In the genomic region with DNA sequence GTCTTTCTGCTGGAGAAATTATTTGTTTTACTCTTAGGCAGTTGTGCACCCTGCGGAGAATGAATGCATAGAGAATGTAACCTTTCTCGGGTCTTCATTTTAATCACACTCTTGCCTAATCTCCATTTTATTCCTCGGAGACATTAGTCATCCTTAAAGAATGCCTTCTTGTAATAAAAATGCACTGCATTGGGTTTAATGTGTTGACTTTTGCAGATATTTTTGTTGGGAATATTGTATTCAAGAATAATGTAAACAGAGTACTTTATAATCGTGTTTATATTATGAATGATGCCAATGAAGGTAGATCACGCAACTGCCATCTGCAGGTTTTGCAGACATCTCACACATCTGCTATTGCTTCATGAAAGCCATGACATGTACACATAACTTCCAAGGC, we compare ENCODE assay signal across 15 cellular contexts.
A peak's percentile ranks its signal among the peaks of the same experiment; 100 is the strongest.
DNase-seq lines count a peak whose midpoint lies in the region; ATAC-seq and TF ChIP-seq lines count a peak whose summit lies in the region.
"Had no signal": no experiment of that assay in that cellular context is flagged by ENCODE, and none has a peak within 500 bp of the region (broad histone marks: within the 10 kb centered on the region; RNA-seq: fewer than 3 reads in every experiment).

No MANE protein-coding gene starts in this region.

- ATAC-seq in HG03280 (IDR thresholded peaks at IDR 0.05; ENCODE audit: unreplicated experiment) = no peak
- ATAC-seq: upper lobe of right lung had no signal

- DNase-seq in Caki2 (ENCODE audit: low read depth) = peak; percentile 71
- DNase-seq in LHCN-M2 (ENCODE audit: low read depth) = peak; percentile 70
- DNase-seq in RWPE1 (ENCODE audit: low spot score) = peak; percentile 62
- peak; percentile 2 for DNase-seq in fibroblast of villous mesenchyme (ENCODE audit: low read depth)
- DNase-seq in T-helper 2 cell = no peak
- no peak for DNase-seq in dermis blood vessel endothelial cell
- no peak for DNase-seq in OCI-M2 (lab: John Stamatoyannopoulos, UW; ENCODE audit: unreplicated experiment)
- DNase-seq: activated CD4-positive, alpha-beta T cell treated with anti-CD3 and anti-CD28 coated beads for 48 hours; aorta; kidney glomerular epithelial cell; NCI-H1694; stimulated activated CD4-positive, alpha-beta T cell treated with anti-CD3 and anti-CD28 coated beads, Interleukin-1b, Interleukin-23, amount 100 ng/mL, for 48 hours; upper lobe of right lung had no signal

- POLR2A ChIA-PET in RWPE1 (lab: Yijun Ruan, JAX; ENCODE audit: low non-redundant PET) = no interaction called here

- in situ Hi-C loops in Caki2 (cut with HindIII; ENCODE audit: low pct_unique_long_range_greater_than_20kb, low sequenced_read_pairs) = no loop called here

- CTCF ChIA-PET in RWPE1 (lab: Yijun Ruan, JAX) = interaction anchor here (0.7 kb wide), 1 partner anchor 57 kb away, joined by 3 read pairs; no protein-coding TSS in a partner anchor

- no peak overlapping the region for H3K27ac ChIP-seq in RWPE1
- H3K27ac ChIP-seq: prostate gland, upper lobe of right lung had no signal

- TF ChIP-seq CTCF in RWPE1 (conservative IDR thresholded peaks at IDR 0.05; ENCODE audit: low read depth) (no peak), fibroblast of villous mesenchyme (IDR thresholded peaks at IDR 0.05; ENCODE audit: insufficient read depth, low read depth, low read length) (no peak)

- no peak overlapping the region for H3K4me3 ChIP-seq in fibroblast of villous mesenchyme (ENCODE audit: low read depth, low read length)
- H3K4me3 ChIP-seq: prostate gland, upper lobe of right lung had no signal

Comparison
In these comparisons a context has a peak if more than half of its experiments do, and no peak if none do; other contexts are left out.
1. DNase-seq: peak in Caki2 (single experiment), LHCN-M2 (single experiment), RWPE1 (single experiment) and fibroblast of villous mesenchyme (single experiment); none in T-helper 2 cell (0 of 5), dermis blood vessel endothelial cell (single experiment) and OCI-M2 (single experiment).